14 cellular contexts compared by ENCODE assay signal in the genomic region with DNA sequence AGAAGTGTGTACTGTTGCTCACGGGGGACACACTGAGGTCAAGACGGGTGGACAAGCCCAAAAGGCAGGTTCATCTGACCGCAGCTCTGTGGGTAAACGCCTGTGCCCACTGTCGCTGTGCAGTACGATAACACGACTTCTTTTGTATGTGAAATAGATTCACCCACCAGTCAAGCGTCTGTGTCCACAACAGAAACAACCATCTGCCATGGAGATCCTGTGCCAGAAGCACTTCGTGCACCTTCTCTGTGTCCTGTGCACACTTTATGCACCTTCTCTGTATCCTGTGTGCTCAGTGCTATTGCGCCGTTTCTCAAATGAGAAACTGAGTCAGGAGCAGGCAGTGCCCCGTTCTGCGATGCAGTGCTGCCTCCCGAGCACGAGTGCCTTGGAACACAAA.
"Had no signal": no experiment of that assay in that cellular context is flagged by ENCODE, and none has a peak within 500 bp of the region (broad histone marks: within the 10 kb centered on the region; RNA-seq: fewer than 3 reads in every experiment).

No MANE protein-coding gene starts in this region.

- ATAC-seq: effector memory CD8-positive, alpha-beta T cell; left lobe of liver; naive thymus-derived CD8-positive, alpha-beta T cell; psoas muscle; right cardiac atrium; upper lobe of right lung had no signal

- DNase-seq: effector memory CD8-positive, alpha-beta T cell; kidney; mammary epithelial cell; naive thymus-derived CD8-positive, alpha-beta T cell; nephron progenitor cell; nucleus accumbens; psoas muscle; right cardiac atrium; small intestine; stimulated activated CD4-positive, alpha-beta T cell treated with anti-CD3 and anti-CD28 coated beads, Interleukin-15, amount 100 ng/mL, for 24 hours; stimulated activated CD4-positive, alpha-beta T cell treated with anti-CD3 and anti-CD28 coated beads, Interleukin-2, amount 100 ng/mL, for 48 hours; stimulated activated naive B cell treated with anti-CD40 and anti-IgM and Interleukin-4, amounts not matched to agents 10 μg/mL and 1 μg/mL and 100 μg/mL, for 72 hours; upper lobe of right lung had no signal
